Comparison of ENCODE assay signal across 12 cellular contexts in genomic region chr4:56787380-56787779, GRCh38. TPM values are rescaled to one million over a fixed set of nuclear protein-coding genes. Genes with fewer than 3 reads are reported as not detected.
DNase-seq lines count a peak whose midpoint lies in the region; ATAC-seq and TF ChIP-seq lines count a peak whose summit lies in the region.
"Had no signal": no experiment of that assay in that cellular context is flagged by ENCODE, and none has a peak within 500 bp of the region (broad histone marks: within the 10 kb centered on the region; RNA-seq: fewer than 3 reads in every experiment).

No MANE protein-coding gene starts in this region.

- peak overlapping the region in 1 of 2 donors; percentile 8 for H3K9ac ChIP-seq in mucosa of rectum (ENCODE audit: low read depth in 1 of 2, low read length in 2 of 2)

- H3K9me3 ChIP-seq in gastroesophageal sphincter (no peaks in the 10 kb centered on the region), mucosa of rectum (ENCODE audit: control insufficient read depth in 2 of 2, low read length in 2 of 2) (no peaks in the 10 kb centered on the region), vagina (no peaks in the 10 kb centered on the region)

- 55% methylated on average over 6 of the region's 6 CpGs; no CpG with 5 or more reads in 1 of the 2 donors for WGBS in gastroesophageal sphincter (ENCODE audit: low coverage in 1 of 2), 2 donors

- DNase-seq in NCI-H748 (lab: John Stamatoyannopoulos, UW; ENCODE audit: unreplicated experiment): peak; percentile 47
- no peak for DNase-seq in NCI-H748 treated with DMSO at 0.1 percent for 48 hours (lab: John Stamatoyannopoulos, UW)
- no peak for DNase-seq in vagina (ENCODE audit: extremely low spot score in 2 of 2)
- no peak for DNase-seq in NCI-H1048 (lab: John Stamatoyannopoulos, UW)
- DNase-seq in SKM-1 treated with dmso at 0.1 percent for 144 hours (lab: John Stamatoyannopoulos, UW; ENCODE audit: unreplicated experiment): no peak
- DNase-seq: hypothalamus, NCI-H2227 treated with DMSO at 0.1 percent for 48 hours had no signal

- H3K27ac ChIP-seq in gastroesophageal sphincter: peak overlapping the region in 3 of 4 donors; percentile 24 to 54 (median 24)
- peak overlapping the region; percentile 56 to 70 for H3K27ac ChIP-seq in mucosa of rectum (ENCODE audit: low read depth in 2 of 2, low read length in 2 of 2)
- peak overlapping the region; percentile 42 for H3K27ac ChIP-seq in vagina
- H3K27ac ChIP-seq: skin epidermis had no signal

- TF ChIP-seq CTCF in gastroesophageal sphincter (IDR thresholded peaks at IDR 0.05): no peak
- no peak for TF ChIP-seq CTCF in vagina (IDR thresholded peaks at IDR 0.05)

- H3K4me1 ChIP-seq in gastroesophageal sphincter: peaks cover 0 to 6% (median 0%) of the 10 kb centered on the region in 3 donors
- H3K4me1 ChIP-seq in mucosa of rectum (ENCODE audit: control insufficient read depth in 2 of 2, insufficient read depth in 2 of 2, low read length in 2 of 2): peaks cover 7 to 14% of the 10 kb centered on the region in 2 donors
- peaks cover 27% of the 10 kb centered on the region for H3K4me1 ChIP-seq in vagina

- no peak for TF ChIP-seq EP300 in gastroesophageal sphincter (IDR thresholded peaks at IDR 0.05)

- no peaks in the 10 kb centered on the region for H3K36me3 ChIP-seq in gastroesophageal sphincter
- H3K36me3 ChIP-seq in mucosa of rectum (ENCODE audit: control insufficient read depth in 2 of 2, insufficient read depth in 2 of 2, low read length in 2 of 2): no peaks in the 10 kb centered on the region
- no peaks in the 10 kb centered on the region for H3K36me3 ChIP-seq in vagina

- intact Hi-C loops in vagina (cut with DNase I): no loop called here

- ATAC-seq in gastroesophageal sphincter: no peak
- ATAC-seq in HG02763 (IDR thresholded peaks at IDR 0.05; ENCODE audit: unreplicated experiment): no peak
- ATAC-seq: activated naive CD4-positive, alpha-beta T cell treated with anti-CD3 and anti-CD28 coated beads, Interleukin-2, amount 50 U/mL, for 72 hours had no signal

- peaks cover 4% of the 10 kb centered on the region for H3K27me3 ChIP-seq in gastroesophageal sphincter
- H3K27me3 ChIP-seq in mucosa of rectum (ENCODE audit: control insufficient read depth in 2 of 2, insufficient read depth in 2 of 2, low read length in 2 of 2): no peaks in the 10 kb centered on the region
- no peaks in the 10 kb centered on the region for H3K27me3 ChIP-seq in vagina

- no peak for TF ChIP-seq POLR2A in gastroesophageal sphincter (IDR thresholded peaks at IDR 0.05)
- TF ChIP-seq POLR2A in vagina (IDR thresholded peaks at IDR 0.05): no peak

- H3K4me3 ChIP-seq in gastroesophageal sphincter (no peak overlapping the region), mucosa of rectum (ENCODE audit: low read length in 2 of 2) (no peak overlapping the region), vagina (no peak overlapping the region)
- H3K4me3 ChIP-seq: skin epidermis had no signal

RNA-seq across cellular contexts. Expression of gene SPINK2, which starts 34.1 kb away (rescaled TPM):
- total RNA-seq in gastroesophageal sphincter (not detected), vagina (4.4 TPM)
